Comparison of ENCODE assay signal across 26 cellular contexts in the genomic region with DNA sequence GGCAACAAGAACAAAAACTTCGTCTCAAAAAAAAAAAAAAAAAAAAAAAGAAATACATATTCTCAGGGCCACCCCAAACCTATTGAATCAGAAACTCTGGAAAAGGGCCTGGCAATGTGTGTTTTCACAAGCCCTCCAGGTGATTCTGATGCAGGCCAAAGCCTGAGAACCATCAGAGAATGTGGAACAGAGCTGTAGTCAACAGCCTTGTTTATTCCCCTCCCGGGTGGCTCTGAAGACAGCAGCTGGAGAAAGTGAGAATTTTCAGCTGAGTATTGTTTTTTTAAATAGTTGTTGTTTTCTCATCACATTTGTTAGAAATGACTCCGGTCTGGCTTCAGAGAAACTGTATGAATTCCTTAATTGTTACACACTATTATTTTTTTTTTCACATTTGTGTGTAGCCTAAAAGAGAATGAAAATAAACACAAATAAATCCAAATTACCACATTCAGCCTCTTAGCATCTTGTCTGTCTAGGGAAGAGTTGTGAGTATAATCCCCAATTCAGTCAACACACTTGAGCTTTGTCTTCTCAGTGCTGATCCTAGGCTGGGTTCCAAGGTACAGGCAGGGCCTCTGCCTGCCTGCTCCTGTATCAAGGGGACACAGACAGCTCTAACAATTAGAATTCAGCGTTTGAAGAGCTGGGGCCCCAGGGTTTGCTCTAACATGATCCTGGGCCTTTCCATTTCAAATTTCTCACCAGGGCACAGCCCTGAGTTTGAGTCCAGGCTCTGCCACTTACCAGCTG. TPM values are rescaled to one million over a fixed set of nuclear protein-coding genes. Genes with fewer than 3 reads are reported as not detected.
A peak's percentile ranks its signal among the peaks of the same experiment; 100 is the strongest.
DNase-seq lines count a peak whose midpoint lies in the region; ATAC-seq, FAIRE-seq and TF ChIP-seq lines count a peak whose summit lies in the region.
"Had no signal": no experiment of that assay in that cellular context is flagged by ENCODE, and none has a peak within 500 bp of the region (broad histone marks: within the 10 kb centered on the region; RNA-seq: fewer than 3 reads in every experiment).

No MANE protein-coding gene starts in this region.

- peak; percentile 35 for ATAC-seq in left ventricle myocardium superior
- ATAC-seq: A549; activated CD4-positive, alpha-beta T cell treated with anti-CD3 and anti-CD28 coated beads for 36 hours; activated T-cell treated with anti-CD3 and anti-CD28 coated beads, Interleukin-2, amount 50 U/mL, for 4 hours; natural killer cell had no signal

- 47 to 66% methylated on average over 4 of the region's 4 CpGs for WGBS in testis, 2 donors

- H3K4me1 ChIP-seq in right atrium auricular region (no peaks in the 10 kb centered on the region), testis (peaks cover 5% of the 10 kb centered on the region)
- H3K4me1 ChIP-seq: A549, BE2C, parathyroid adenoma, Peyer's patch, stomach, upper lobe of left lung had no signal

- no peak overlapping the region for H3K27ac ChIP-seq in right atrium auricular region
- no peak overlapping the region for H3K27ac ChIP-seq in testis
- H3K27ac ChIP-seq: A549, cardiac muscle cell, parathyroid adenoma, Peyer's patch, SK-N-MC, stomach, upper lobe of left lung had no signal

- no peak overlapping the region for H3K4me3 ChIP-seq in right atrium auricular region
- H3K4me3 ChIP-seq in testis: no peak overlapping the region
- H3K4me3 ChIP-seq: A549, cardiac muscle cell, Peyer's patch, SK-N-MC, stomach, upper lobe of left lung had no signal

- FAIRE-seq in frontal cortex (lab: Jason Lieb, UNC): peak; percentile 88
- FAIRE-seq: A549, H54 had no signal

- DNase-seq in left ventricle myocardium superior: no peak
- no peak for DNase-seq in right atrium auricular region (ENCODE audit: low spot score)
- DNase-seq in frontal cortex (ENCODE audit: low spot score in 2 of 2): peak in 1 of 2 donors; percentile 55
- DNase-seq in nucleus accumbens (lab: John Stamatoyannopoulos, UW): peak in 50 of 56 donors; percentile 12 to 88 (median 63)
- DNase-seq in SK-N-DZ (ENCODE audit: low spot score): no peak
- no peak for DNase-seq in testis
- DNase-seq in NCI-H2029 treated with DMSO at 0.1 percent for 48 hours (lab: John Stamatoyannopoulos, UW): no peak
- no peak for DNase-seq in mesenteric fat pad (ENCODE audit: low spot score)
- DNase-seq: activated CD4-positive, alpha-beta T cell treated with anti-CD3 and anti-CD28 coated beads for 36 hours; activated T-cell treated with anti-CD3 and anti-CD28 coated beads, Interleukin-2, amount 50 U/mL, for 4 hours; BE2C; dermis blood vessel endothelial cell; DMS79; KG1; natural killer cell; NCI-H1436; NCI-H2171; NCI-H524; Peyer's patch; stomach; upper lobe of left lung had no signal

- H3K27me3 ChIP-seq in right atrium auricular region (no peaks in the 10 kb centered on the region), testis (no peaks in the 10 kb centered on the region)
- H3K27me3 ChIP-seq: BE2C, Peyer's patch, stomach, upper lobe of left lung had no signal

- TF ChIP-seq CTCF in right atrium auricular region (IDR thresholded peaks at IDR 0.05) (no peak), testis (IDR thresholded peaks at IDR 0.05) (no peak)

- H3K9me3 ChIP-seq in right atrium auricular region (no peaks in the 10 kb centered on the region), testis (no peaks in the 10 kb centered on the region)
- H3K9me3 ChIP-seq: A549, BE2C, Peyer's patch, stomach, upper lobe of left lung had no signal

- no peaks in the 10 kb centered on the region for H3K36me3 ChIP-seq in right atrium auricular region
- H3K36me3 ChIP-seq in testis (ENCODE audit: low read depth, missing control alignments): no peaks in the 10 kb centered on the region
- H3K36me3 ChIP-seq: BE2C, cardiac muscle cell, Peyer's patch, stomach, upper lobe of left lung had no signal

- intact Hi-C loops in left ventricle myocardium superior (cut with micrococcal nuclease): no loop called here
- intact Hi-C loops in testis (cut with DNase I; ENCODE audit: low total_unique reads): no loop called here

- TF ChIP-seq POLR2A in testis (IDR thresholded peaks at IDR 0.05): no peak

RNA-seq across cellular contexts. Expression of a gene that starts 6.6 kb away (rescaled TPM):
- total RNA-seq in left ventricle myocardium superior: 3.3 TPM
- total RNA-seq in right atrium auricular region: 1 to 10 TPM; 1.9 to 3.3 TPM
- 11.8 TPM for total RNA-seq in frontal cortex
- polyA plus RNA-seq in SK-N-DZ (2014; cell fraction: cytosol; rRNA removed): 0.99 TPM in 1 of 2 replicates, not detected in the other
- polyA plus RNA-seq in SK-N-DZ (2014; cell fraction: nucleus; rRNA removed): 0.64 and 3.8 TPM in 2 replicates
- 10 to 100 TPM; 38.2 to 68.7 TPM for total RNA-seq in testis
- 56.9 TPM for polyA plus RNA-seq in testis (ENCODE audit: insufficient read depth, low read depth, low replicate concordance)
- total RNA-seq in mesenteric fat pad: 2.1 TPM

RNA-seq across cellular contexts. Expression of a gene that starts 37.7 kb away (rescaled TPM):
- 121 TPM for total RNA-seq in left ventricle myocardium superior
- total RNA-seq in right atrium auricular region: 100 to 1,000 TPM; 120 to 162 TPM
- 23.2 TPM for total RNA-seq in frontal cortex
- polyA plus RNA-seq in SK-N-DZ (2014; cell fraction: cytosol; rRNA removed): 231 and 248 TPM in 2 replicates
- polyA plus RNA-seq in SK-N-DZ (2014; cell fraction: nucleus; rRNA removed): 239 and 380 TPM in 2 replicates
- total RNA-seq in testis: 100 to 1,000 TPM; 181 to 219 TPM
- 144 TPM for polyA plus RNA-seq in testis (ENCODE audit: insufficient read depth, low read depth, low replicate concordance)
- 159 TPM for total RNA-seq in mesenteric fat pad

Comparison
In these comparisons a context has a peak if more than half of its experiments do, and no peak if none do; other contexts are left out.
1. DNase-seq: peak in nucleus accumbens (50 of 56); none in left ventricle myocardium superior (single experiment), right atrium auricular region (single experiment), SK-N-DZ (single experiment), testis (single experiment), NCI-H2029 treated with DMSO at 0.1 percent for 48 hours (single experiment) and mesenteric fat pad (single experiment).